Comparison of ENCODE assay signal across 8 cellular contexts in genomic region chr12:53623986-53624385, GRCh38. TPM values are rescaled to one million over a fixed set of nuclear protein-coding genes. Genes with fewer than 3 reads are reported as not detected.
A peak's percentile ranks its signal among the peaks of the same experiment; 100 is the strongest.
DNase-seq lines count a peak whose midpoint lies in the region; ATAC-seq, FAIRE-seq and TF ChIP-seq lines count a peak whose summit lies in the region.

No MANE protein-coding gene starts in this region.

- H3K27me3 ChIP-seq in small intestine (ENCODE audit: control insufficient read depth in 2 of 2, insufficient read depth in 2 of 2, low read length in 2 of 2) = no peaks in the 10 kb centered on the region

- DNase-seq in GM12864 (ENCODE audit: low read depth) (no peak), globus pallidus (ENCODE audit: low spot score) (peak; percentile 69), small intestine (peak; percentile 25), NCI-H345 treated with DMSO at 0.1 percent for 48 hours (lab: John Stamatoyannopoulos, UW; ENCODE audit: unreplicated experiment) (no peak), putamen (ENCODE audit: low spot score) (no peak)
- no peak for DNase-seq in activated CD4-positive, alpha-beta memory T cell treated with anti-CD3 and anti-CD28 coated beads for 36 hours

- peaks cover 0 to 2% of the 10 kb centered on the region in 2 donors for H3K4me1 ChIP-seq in small intestine (ENCODE audit: control insufficient read depth in 2 of 2, insufficient read depth in 1 of 2, low read depth in 1 of 2, low read length in 1 of 2)

- TF ChIP-seq CTCF in GM12864 (IDR thresholded peaks at IDR 0.05; ENCODE audit: low read depth, low read length, missing control alignments) = no peak

- no peaks in the 10 kb centered on the region for H3K36me3 ChIP-seq in small intestine (ENCODE audit: control insufficient read depth in 2 of 2, insufficient read depth in 2 of 2, low read length in 2 of 2)

- peaks cover 43% of the 10 kb centered on the region for H3K4me1 Mint-ChIP-seq in activated CD4-positive, alpha-beta memory T cell treated with anti-CD3 and anti-CD28 coated beads for 36 hours (ENCODE audit: low read depth)

- peak overlapping the region; percentile 73 for H3K27ac Mint-ChIP-seq in activated CD4-positive, alpha-beta memory T cell treated with anti-CD3 and anti-CD28 coated beads for 36 hours

- H3K36me3 Mint-ChIP-seq in activated CD4-positive, alpha-beta memory T cell treated with anti-CD3 and anti-CD28 coated beads for 36 hours = peaks cover 2% of the 10 kb centered on the region

- no peak for FAIRE-seq in small intestine (lab: Jason Lieb, UNC)

- POLR2A ChIA-PET in activated CD4-positive, alpha-beta memory T cell treated with anti-CD3 and anti-CD28 coated beads for 36 hours (lab: Charles Lee) = interaction anchor here (0.7 kb wide), 1 partner anchor 52 kb away, joined by 3 read pairs; the partner anchor contains the start of gene ATP5MC2

- H3K4me3 ChIP-seq in GM12864 (ENCODE audit: low read depth, low read length) = peak overlapping the region; percentile 25; the same call in 1 of the 2 replicates
- H3K4me3 ChIP-seq in small intestine (ENCODE audit: low read depth in 1 of 2, low read length in 2 of 2) = peak overlapping the region in 1 of 2 donors; percentile 64

- no peaks in the 10 kb centered on the region for H3K27me3 Mint-ChIP-seq in activated CD4-positive, alpha-beta memory T cell treated with anti-CD3 and anti-CD28 coated beads for 36 hours

- ATAC-seq in HG03378 (IDR thresholded peaks at IDR 0.05; ENCODE audit: unreplicated experiment) (no peak), HG03039 (IDR thresholded peaks at IDR 0.05; ENCODE audit: unreplicated experiment) (no peak)

- 7 to 14% (median 13%) methylated on average over 2 of the region's 2 CpGs for WGBS in small intestine, 3 donors

- CTCF ChIA-PET in activated CD4-positive, alpha-beta memory T cell treated with anti-CD3 and anti-CD28 coated beads for 36 hours (lab: Charles Lee) = interaction anchor here (0.7 to 3.9 kb wide), 7 partner anchors 9 to 123 kb away, joined by 3 to 17 read pairs (median 4); partner anchors contain the start of gene ATP5MC2

- intact Hi-C loops in activated CD4-positive, alpha-beta memory T cell treated with anti-CD3 and anti-CD28 coated beads for 36 hours (cut with micrococcal nuclease) = no loop called here

- H3K4me3 Mint-ChIP-seq in activated CD4-positive, alpha-beta memory T cell treated with anti-CD3 and anti-CD28 coated beads for 36 hours = peak overlapping the region; percentile 23

- no peaks in the 10 kb centered on the region for H3K9me3 ChIP-seq in small intestine (ENCODE audit: control insufficient read depth, low read depth)

- H3K27ac ChIP-seq in small intestine (ENCODE audit: low read depth in 1 of 2, low read length in 1 of 2) = peak overlapping the region in 1 of 2 donors; percentile 62

- no peaks in the 10 kb centered on the region for H3K9me3 Mint-ChIP-seq in activated CD4-positive, alpha-beta memory T cell treated with anti-CD3 and anti-CD28 coated beads for 36 hours

RNA-seq across cellular contexts. Expression of gene ATF7, which starts 2.2 kb away (rescaled TPM):
- 10 to 100 TPM; 19.3 to 20.7 TPM for total RNA-seq in activated CD4-positive, alpha-beta memory T cell treated with anti-CD3 and anti-CD28 coated beads for 36 hours
- 10 to 100 TPM in 2 of 3 donors, 1 to 10 TPM in 1; 8.6 to 15.8 (median 13.2) TPM for polyA plus RNA-seq in small intestine

RNA-seq across cellular contexts. Expression of gene ATP5MC2, which starts 51.9 kb away (rescaled TPM):
- total RNA-seq in activated CD4-positive, alpha-beta memory T cell treated with anti-CD3 and anti-CD28 coated beads for 36 hours = 100 to 1,000 TPM; 378 TPM
- 100 to 1,000 TPM; 433 to 621 (median 517) TPM for polyA plus RNA-seq in small intestine

Comparison
In these comparisons a context has a peak if more than half of its experiments do, and no peak if none do; other contexts are left out.
1. DNase-seq: peak in globus pallidus (single experiment) and small intestine (single experiment); none in GM12864 (single experiment), activated CD4-positive, alpha-beta memory T cell treated with anti-CD3 and anti-CD28 coated beads for 36 hours (single experiment), NCI-H345 treated with DMSO at 0.1 percent for 48 hours (single experiment) and putamen (single experiment).